ENCODE assay signal across 8 cellular contexts in the genomic region with DNA sequence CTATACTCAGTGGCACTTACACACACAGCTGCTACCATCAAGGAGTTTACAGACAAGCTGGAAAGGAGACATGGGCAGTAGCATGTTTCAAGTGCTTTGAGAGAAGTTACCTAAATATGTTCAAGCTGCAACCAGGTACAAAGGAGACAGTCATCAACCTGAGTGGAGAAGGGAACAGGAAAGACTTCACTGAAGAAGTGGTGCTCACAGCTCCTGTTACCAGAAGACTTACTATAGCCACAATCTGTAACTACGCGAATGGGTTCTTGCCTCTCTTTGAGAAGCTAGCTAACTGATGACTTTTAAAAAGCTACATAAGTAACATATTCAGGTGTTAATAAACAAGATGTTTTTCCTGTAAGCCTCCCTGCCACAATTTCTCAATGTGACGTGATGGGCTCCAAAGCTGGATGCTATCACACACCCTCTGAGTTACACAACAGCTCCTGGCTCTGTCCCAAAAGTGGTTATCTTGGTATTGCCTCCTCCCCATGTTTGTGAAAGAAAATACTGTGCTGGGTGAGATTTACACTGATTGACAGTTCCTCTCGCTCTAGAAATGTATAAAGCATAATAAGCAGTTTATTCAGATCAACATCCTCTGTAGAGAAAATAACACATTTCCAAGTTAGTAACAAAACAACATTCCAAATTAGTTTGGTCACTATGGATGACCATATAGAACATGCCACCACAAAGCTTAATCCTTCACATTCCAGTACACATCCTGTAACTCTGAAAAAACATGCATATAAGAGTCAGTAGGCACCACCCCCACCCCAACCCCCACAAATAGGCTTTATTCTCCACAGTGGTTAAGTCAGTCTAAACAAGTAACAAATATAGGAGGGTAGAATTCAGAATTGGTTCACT.
DNase-seq lines count a peak whose midpoint lies in the region; FAIRE-seq lines count a peak whose summit lies in the region.

No MANE protein-coding gene starts in this region.

- H3K9me3 ChIP-seq in SJCRH30 (replicated peaks), result no peaks in the 10 kb centered on the region

- H3K27ac ChIP-seq in SJCRH30, result peak overlapping the region; percentile 59

- no peaks in the 10 kb centered on the region; the same call in 1 of the 2 replicates for H3K36me3 ChIP-seq in SJCRH30

- H3K27me3 ChIP-seq in SJCRH30, result no peaks in the 10 kb centered on the region

- peak; percentile 64 for FAIRE-seq in GM19239 (lab: Jason Lieb, UNC)

- DNase-seq in GM19239 (ENCODE audit: insufficient read length, low spot score) (no peak), SJCRH30 (peak; percentile 53 to 63), foreskin melanocyte (peak; percentile 96), renal cortical epithelial cell (ENCODE audit: low read depth) (peak; percentile 92), KG1 (lab: John Stamatoyannopoulos, UW) (no peak), NCI-H524 treated with DMSO at 0.1 percent for 48 hours (lab: John Stamatoyannopoulos, UW) (no peak)
- no peak for DNase-seq in activated CD4-positive, alpha-beta T cell treated with anti-CD3 and anti-CD28 coated beads for 48 hours
- DNase-seq in stimulated activated CD8-positive, alpha-beta memory T cell treated with anti-CD3 and anti-CD28 coated beads, Interleukin-4, amount 100 ng/mL, for 48 hours, result no peak

- no peak overlapping the region for H3K4me3 ChIP-seq in SJCRH30

- peaks cover 30% of the 10 kb centered on the region for H3K4me1 ChIP-seq in SJCRH30

Comparison
In these comparisons a context has a peak if more than half of its experiments do, and no peak if none do; other contexts are left out.
1. DNase-seq: peak in SJCRH30 (2 of 2), foreskin melanocyte (single experiment) and renal cortical epithelial cell (single experiment); none in GM19239 (single experiment), activated CD4-positive, alpha-beta T cell treated with anti-CD3 and anti-CD28 coated beads for 48 hours (single experiment), KG1 (single experiment), stimulated activated CD8-positive, alpha-beta memory T cell treated with anti-CD3 and anti-CD28 coated beads, Interleukin-4, amount 100 ng/mL, for 48 hours (single experiment) and NCI-H524 treated with DMSO at 0.1 percent for 48 hours (single experiment).